ENCODE assay signal across 1 cellular context in genomic region chr10:121043124-121043849, GRCh38.
TF ChIP-seq lines count a peak whose summit lies in the region.

No MANE protein-coding gene starts in this region.

TF ChIP-seq in HepG2, 621 proteins besides CTCF, POLR2A, EP300 and RAD21 (continued from another document and continues in another):
- peak; percentile 71 for TF ChIP-seq ZNF687 (CRISPR knock-in tag; IDR thresholded peaks at IDR 0.05)
- TF ChIP-seq EEA1 (CRISPR knock-in tag; IDR thresholded peaks at IDR 0.05; ENCODE audit: borderline replicate concordance) = no peak
- peak; percentile 63 for TF ChIP-seq ARNTL (CRISPR knock-in tag; IDR thresholded peaks at IDR 0.05)
- peak; percentile 64; the same call in 1 of the 2 replicates for TF ChIP-seq MED1 (CRISPR knock-in tag; IDR thresholded peaks at IDR 0.05)
- TF ChIP-seq MXD4 (CRISPR knock-in tag; IDR thresholded peaks at IDR 0.05) = no peak
- TF ChIP-seq ZNF207 (IDR thresholded peaks at IDR 0.05; ENCODE audit: borderline replicate concordance) = no peak
- TF ChIP-seq ATF7 (IDR thresholded peaks at IDR 0.05) = no peak
- TF ChIP-seq ATF7 (CRISPR knock-in tag; IDR thresholded peaks at IDR 0.05) = no peak
- TF ChIP-seq YY1 (IDR thresholded peaks at IDR 0.05; ENCODE audit: insufficient read depth, insufficient replicate concordance, low read depth, low read length) = peak; percentile 74
- no peak for TF ChIP-seq ZNF709 (CRISPR knock-in tag; IDR thresholded peaks at IDR 0.05)
- no peak for TF ChIP-seq ZBTB42 (CRISPR knock-in tag; IDR thresholded peaks at IDR 0.05)
- TF ChIP-seq ZNF296 (CRISPR knock-in tag; conservative IDR thresholded peaks at IDR 0.05) = no peak
- 0 out of 2 replicates have a peak, but pooled peaks have one; percentile 22 for TF ChIP-seq ZNF543 (CRISPR knock-in tag; IDR thresholded peaks at IDR 0.05)
- TF ChIP-seq SIN3A (IDR thresholded peaks at IDR 0.05; ENCODE audit: borderline replicate concordance, low read depth, low read length) = no peak
- 0 out of 2 replicates have a peak, but pooled peaks have one; percentile 29 for TF ChIP-seq ZNF644 (CRISPR knock-in tag; IDR thresholded peaks at IDR 0.05; ENCODE audit: low read depth)
- TF ChIP-seq FOXP1 (IDR thresholded peaks at IDR 0.05) = peak; percentile 70
- peak; percentile 85; the same call in 1 of the 2 replicates for TF ChIP-seq FOXP1 (CRISPR knock-in tag; IDR thresholded peaks at IDR 0.05)
- peak; percentile 75 for TF ChIP-seq POLR2G (IDR thresholded peaks at IDR 0.05; ENCODE audit: low read depth, low read length)
- peak; percentile 21; the same call in 1 of the 2 replicates for TF ChIP-seq NR2F2 (IDR thresholded peaks at IDR 0.05; ENCODE audit: borderline replicate concordance, low read depth)
- TF ChIP-seq RAD51 (IDR thresholded peaks at IDR 0.05; ENCODE audit: borderline replicate concordance) = no peak
- TF ChIP-seq CREB3 (CRISPR knock-in tag; IDR thresholded peaks at IDR 0.05) = no peak
- no peak for TF ChIP-seq ZNF547 (CRISPR knock-in tag; IDR thresholded peaks at IDR 0.05)
- peak; percentile 36 for TF ChIP-seq U2AF1 (optimal IDR thresholded peaks at IDR 0.05; ENCODE audit: low read depth, low read length)
- TF ChIP-seq ZNF12 (CRISPR knock-in tag; IDR thresholded peaks at IDR 0.05) = peak; percentile 68; the same call in 1 of the 2 replicates
- 0 out of 2 replicates have a peak, but pooled peaks have one; percentile 21 for TF ChIP-seq MAFF (IDR thresholded peaks at IDR 0.05; ENCODE audit: low read depth, low read length)
- TF ChIP-seq MYC (CRISPR knock-in tag; IDR thresholded peaks at IDR 0.05; ENCODE audit: borderline replicate concordance) = peak; percentile 61; the same call in 1 of the 2 replicates
- peak; percentile 72 for TF ChIP-seq SALL1 (CRISPR knock-in tag; IDR thresholded peaks at IDR 0.05)
- TF ChIP-seq ZMYM4 (CRISPR knock-in tag; IDR thresholded peaks at IDR 0.05) = peak; percentile 60
- 0 out of 2 replicates have a peak, but pooled peaks have one; percentile 19 for TF ChIP-seq MNT (IDR thresholded peaks at IDR 0.05)
- TF ChIP-seq HOXA5 (CRISPR knock-in tag; IDR thresholded peaks at IDR 0.05) = peak; percentile 34; the same call in 1 of the 2 replicates
- no peak for TF ChIP-seq ZKSCAN5 (CRISPR knock-in tag; IDR thresholded peaks at IDR 0.05)
- TF ChIP-seq CC2D1A (CRISPR knock-in tag; IDR thresholded peaks at IDR 0.05) = no peak
- peak; percentile 69; the same call in 1 of the 2 replicates for TF ChIP-seq MIXL1 (CRISPR knock-in tag; IDR thresholded peaks at IDR 0.05)
- TF ChIP-seq ISL2 (CRISPR knock-in tag; IDR thresholded peaks at IDR 0.05) = peak; percentile 79
- TF ChIP-seq RBAK (CRISPR knock-in tag; IDR thresholded peaks at IDR 0.05) = peak; percentile 78; the same call in 1 of the 2 replicates
- TF ChIP-seq IKZF5 (CRISPR knock-in tag; IDR thresholded peaks at IDR 0.05) = peak; percentile 85
- 0 out of 2 replicates have a peak, but pooled peaks have one; percentile 40 for TF ChIP-seq HOXD1 (CRISPR knock-in tag; IDR thresholded peaks at IDR 0.05)
- TF ChIP-seq NR0B2 (CRISPR knock-in tag; IDR thresholded peaks at IDR 0.05) = no peak
- TF ChIP-seq ZNF33A (CRISPR knock-in tag; IDR thresholded peaks at IDR 0.05; ENCODE audit: borderline replicate concordance) = no peak
- peak; percentile 60 for TF ChIP-seq HDAC1 (CRISPR knock-in tag; IDR thresholded peaks at IDR 0.05)
- TF ChIP-seq POGZ (CRISPR knock-in tag; IDR thresholded peaks at IDR 0.05) = peak; percentile 68
- TF ChIP-seq ASH2L (IDR thresholded peaks at IDR 0.05; ENCODE audit: insufficient read length, low read depth, low read length) = peak; percentile 78
- TF ChIP-seq SNAI1 (CRISPR knock-in tag; IDR thresholded peaks at IDR 0.05; ENCODE audit: borderline replicate concordance) = no peak
- TF ChIP-seq GFI1 (CRISPR knock-in tag; IDR thresholded peaks at IDR 0.05; ENCODE audit: borderline replicate concordance) = peak; percentile 72
- peak; percentile 85 for TF ChIP-seq NCOA2 (CRISPR knock-in tag; IDR thresholded peaks at IDR 0.05)
- TF ChIP-seq BORCS8-MEF2B (CRISPR knock-in tag; IDR thresholded peaks at IDR 0.05) = 0 out of 2 replicates have a peak, but pooled peaks have one; percentile 59
- no peak for TF ChIP-seq GMEB2 (CRISPR knock-in tag; IDR thresholded peaks at IDR 0.05; ENCODE audit: low read depth)
- no peak for TF ChIP-seq ZNF770 (CRISPR knock-in tag; IDR thresholded peaks at IDR 0.05)
- TF ChIP-seq ZNF205 (CRISPR knock-in tag; IDR thresholded peaks at IDR 0.05) = peak; percentile 51; the same call in 1 of the 2 replicates
- TF ChIP-seq POLR2AphosphoS5 (IDR thresholded peaks at IDR 0.05; ENCODE audit: low read depth, low read length) = 0 out of 2 replicates have a peak, but pooled peaks have one; percentile 14
- TF ChIP-seq ZNF280B (CRISPR knock-in tag; IDR thresholded peaks at IDR 0.05; ENCODE audit: borderline replicate concordance) = no peak
- TF ChIP-seq HNF4G (IDR thresholded peaks at IDR 0.05; ENCODE audit: borderline replicate concordance, low read depth, low read length) = peak; percentile 46; the same call in 1 of the 2 replicates
- TF ChIP-seq HNF4G (CRISPR knock-in tag; IDR thresholded peaks at IDR 0.05; ENCODE audit: borderline replicate concordance, low read depth) = no peak
- TF ChIP-seq YEATS4 (CRISPR knock-in tag; IDR thresholded peaks at IDR 0.05; ENCODE audit: borderline replicate concordance) = peak; percentile 69
